1 cellular context compared by ENCODE assay signal in genomic region chr17:43546317-43547188, GRCh38.
TF ChIP-seq lines count a peak whose summit lies in the region.

ETV4 (minus strand) TSS chr17:43546340; CDS start chr17:43545617, 723 bp downstream.

TF ChIP-seq in HepG2, 621 proteins besides CTCF, POLR2A, EP300 and RAD21 (continued from another document and continues in another):
- TF ChIP-seq ZNF800 (CRISPR knock-in tag; IDR thresholded peaks at IDR 0.05) (no peak), MLXIP (CRISPR knock-in tag; IDR thresholded peaks at IDR 0.05; ENCODE audit: borderline replicate concordance) (no peak), SIX4 (CRISPR knock-in tag; IDR thresholded peaks at IDR 0.05) (no peak), ZNF597 (CRISPR knock-in tag; IDR thresholded peaks at IDR 0.05) (no peak), HMGA1 (CRISPR knock-in tag; conservative IDR thresholded peaks at IDR 0.05) (no peak), SPEN (CRISPR knock-in tag; IDR thresholded peaks at IDR 0.05; ENCODE audit: low read depth) (0 out of 2 replicates have a peak, but pooled peaks have one; percentile 2), BRD4 (CRISPR knock-in tag; IDR thresholded peaks at IDR 0.05) (no peak), ZUFSP (CRISPR knock-in tag; IDR thresholded peaks at IDR 0.05; ENCODE audit: borderline replicate concordance) (no peak), AHR (CRISPR knock-in tag; IDR thresholded peaks at IDR 0.05) (no peak; the same call in 1 of the 2 replicates), ZNF34 (CRISPR knock-in tag; IDR thresholded peaks at IDR 0.05; ENCODE audit: borderline replicate concordance) (0 out of 2 replicates have a peak, but pooled peaks have one; percentile 56), ZKSCAN8 (CRISPR knock-in tag; IDR thresholded peaks at IDR 0.05; ENCODE audit: borderline replicate concordance) (peak; percentile 75; the same call in 1 of the 2 replicates), HINFP (CRISPR knock-in tag; IDR thresholded peaks at IDR 0.05; ENCODE audit: low read depth) (0 out of 2 replicates have a peak, but pooled peaks have one; percentile 27), ZNF556 (CRISPR knock-in tag; IDR thresholded peaks at IDR 0.05; ENCODE audit: borderline replicate concordance) (no peak; the same call in 1 of the 2 replicates), ZNF468 (CRISPR knock-in tag; IDR thresholded peaks at IDR 0.05) (no peak), MAF1 (CRISPR knock-in tag; IDR thresholded peaks at IDR 0.05; ENCODE audit: borderline replicate concordance) (no peak), ZBTB43 (CRISPR knock-in tag; conservative IDR thresholded peaks at IDR 0.05) (peak; percentile 48), JDP2 (CRISPR knock-in tag; IDR thresholded peaks at IDR 0.05; ENCODE audit: borderline replicate concordance) (no peak), TBX2 (CRISPR knock-in tag; IDR thresholded peaks at IDR 0.05; ENCODE audit: borderline replicate concordance) (no peak), ZNF430 (CRISPR knock-in tag; IDR thresholded peaks at IDR 0.05) (no peak; the same call in 1 of the 2 replicates), ZBTB49 (CRISPR knock-in tag; IDR thresholded peaks at IDR 0.05; ENCODE audit: borderline replicate concordance) (no peak), SNAPC2 (CRISPR knock-in tag; IDR thresholded peaks at IDR 0.05) (no peak), KLF6 (CRISPR knock-in tag; IDR thresholded peaks at IDR 0.05) (0 out of 2 replicates have a peak, but pooled peaks have one; percentile 5), ZFP90 (CRISPR knock-in tag; IDR thresholded peaks at IDR 0.05; ENCODE audit: borderline replicate concordance) (no peak), NFYB (CRISPR knock-in tag; IDR thresholded peaks at IDR 0.05) (peak; percentile 88), FOXO1 (CRISPR knock-in tag; IDR thresholded peaks at IDR 0.05) (no peak), ZNF207 (IDR thresholded peaks at IDR 0.05; ENCODE audit: borderline replicate concordance) (no peak), MXD4 (CRISPR knock-in tag; IDR thresholded peaks at IDR 0.05) (peak; percentile 34; the same call in 1 of the 2 replicates), CEBPB (IDR thresholded peaks at IDR 0.05; ENCODE audit: borderline replicate concordance, low read depth, low read length) (no peak), PRDM4 (CRISPR knock-in tag; IDR thresholded peaks at IDR 0.05; ENCODE audit: borderline replicate concordance) (no peak), DRAP1 (CRISPR knock-in tag; IDR thresholded peaks at IDR 0.05) (peak; percentile 87), ZNF326 (CRISPR knock-in tag; IDR thresholded peaks at IDR 0.05; ENCODE audit: borderline replicate concordance) (peak; percentile 69; the same call in 1 of the 2 replicates), RBAK (CRISPR knock-in tag; IDR thresholded peaks at IDR 0.05) (0 out of 2 replicates have a peak, but pooled peaks have one; percentile 44), MEIS1 (CRISPR knock-in tag; IDR thresholded peaks at IDR 0.05; ENCODE audit: borderline replicate concordance) (peak; percentile 19; the same call in 1 of the 2 replicates), ERF (CRISPR knock-in tag; IDR thresholded peaks at IDR 0.05) (peak; percentile 65; the same call in 1 of the 2 replicates), HIC2 (CRISPR knock-in tag; IDR thresholded peaks at IDR 0.05; ENCODE audit: low read depth) (no peak), ZNF230 (CRISPR knock-in tag; IDR thresholded peaks at IDR 0.05) (peak; percentile 28; the same call in 1 of the 2 replicates), XBP1 (CRISPR knock-in tag; IDR thresholded peaks at IDR 0.05) (no peak)
